Comparison of ENCODE assay signal across 18 cellular contexts in the genomic region with DNA sequence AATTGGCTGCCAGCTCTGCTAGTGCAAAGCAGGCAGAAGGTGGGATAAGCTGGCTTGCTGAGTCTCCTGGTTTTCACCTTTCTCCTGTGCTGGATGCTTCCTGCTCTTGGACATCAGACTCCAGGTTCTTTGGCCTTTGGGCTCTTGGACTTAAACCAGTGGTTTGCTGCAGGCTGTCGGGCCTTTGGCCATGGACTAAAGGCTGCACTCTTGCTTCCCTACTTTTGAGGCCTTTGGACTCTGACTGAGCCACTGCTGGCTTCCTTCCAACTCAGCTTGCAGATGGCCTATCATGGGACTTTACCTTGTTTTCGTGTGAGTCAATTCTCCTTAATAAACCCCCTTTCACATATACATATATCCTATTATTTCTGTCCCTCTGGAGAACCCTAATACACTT.
A peak's percentile ranks its signal among the peaks of the same experiment; 100 is the strongest.
DNase-seq lines count a peak whose midpoint lies in the region; ATAC-seq and TF ChIP-seq lines count a peak whose summit lies in the region.
"Had no signal": no experiment of that assay in that cellular context is flagged by ENCODE, and none has a peak within 500 bp of the region (broad histone marks: within the 10 kb centered on the region; RNA-seq: fewer than 3 reads in every experiment).

No MANE protein-coding gene starts in this region.

- H3K36me3 ChIP-seq in mammary epithelial cell (ENCODE audit: insufficient read depth, low read length), result no peaks in the 10 kb centered on the region
- H3K36me3 ChIP-seq: SJSA1 had no signal

- no peaks in the 10 kb centered on the region for H4K20me1 ChIP-seq in mammary epithelial cell (ENCODE audit: insufficient read depth, low read length)

- H3K4me1 Mint-ChIP-seq in MCF 10A (ENCODE audit: insufficient read depth, unreplicated experiment), result no peaks in the 10 kb centered on the region
- H3K4me1 Mint-ChIP-seq: CD4-positive, CD25-positive, alpha-beta regulatory T cell had no signal

- no peak overlapping the region for H3K4me3 ChIP-seq in mammary epithelial cell (replicated peaks in 1 of 3; ENCODE audit: insufficient read depth in 1 of 3, low read depth in 2 of 3, low read length in 3 of 3)
- H3K4me3 ChIP-seq: PC-9, SJSA1 had no signal

- H3K4me2 ChIP-seq in mammary epithelial cell (ENCODE audit: insufficient read depth, low read depth, low read length), result no peak overlapping the region
- H3K4me2 ChIP-seq: PC-9 had no signal

- TF ChIP-seq CTCF in MCF 10A (IDR thresholded peaks at IDR 0.05; ENCODE audit: unreplicated experiment) (no peak), mammary epithelial cell (conservative IDR thresholded peaks at IDR 0.05 in 1 of 2, IDR thresholded peaks at IDR 0.05 in 1 of 2; ENCODE audit: extremely low read depth in 1 of 2, insufficient read depth in 1 of 2, low read depth in 1 of 2, low read length in 2 of 2) (no peak)

- dilution Hi-C loops in mammary epithelial cell (cut with HindIII; ENCODE audit: low sequenced_read_pairs), result no loop called here

- intact Hi-C loops in MCF 10A (cut with micrococcal nuclease) (no loop called here), mammary epithelial cell (cut with micrococcal nuclease) (no loop called here)

- H3K9me3 ChIP-seq in mammary epithelial cell (replicated peaks; ENCODE audit: insufficient read depth, low read length), result peaks cover 3% of the 10 kb centered on the region
- H3K9me3 ChIP-seq: SJSA1 had no signal

- CTCF ChIA-PET in MCF 10A (lab: Yijun Ruan, JAX) (no interaction called here), mammary epithelial cell (lab: Charles Lee; ENCODE audit: low non-redundant PET) (no interaction called here)

- H3K27ac Mint-ChIP-seq in MCF 10A (ENCODE audit: low read depth, unreplicated experiment), result no peak overlapping the region
- H3K27ac Mint-ChIP-seq: CD4-positive, CD25-positive, alpha-beta regulatory T cell had no signal

- H3K4me3 Mint-ChIP-seq in MCF 10A (ENCODE audit: unreplicated experiment), result no peak overlapping the region
- H3K4me3 Mint-ChIP-seq: CD4-positive, CD25-positive, alpha-beta regulatory T cell had no signal

- ATAC-seq in left lobe of liver, result peak; percentile 99
- ATAC-seq in HG03135 (IDR thresholded peaks at IDR 0.05; ENCODE audit: unreplicated experiment), result no peak

- no peaks in the 10 kb centered on the region for H3K27me3 ChIP-seq in mammary epithelial cell (ENCODE audit: insufficient read depth, low read length)
- H3K27me3 ChIP-seq: SJSA1 had no signal

- H3K9me3 Mint-ChIP-seq in MCF 10A (ENCODE audit: unreplicated experiment), result peaks cover 7% of the 10 kb centered on the region

- DNase-seq in MCF 10A (ENCODE audit: unreplicated experiment) (peak; percentile 1), mammary epithelial cell (no peak), SW480 (ENCODE audit: low spot score) (peak; percentile 13), left lobe of liver (ENCODE audit: low spot score) (peak; percentile 81), NCI-H2196 (lab: John Stamatoyannopoulos, UW; ENCODE audit: unreplicated experiment) (no peak), NCI-H2029 treated with DMSO at 0.1 percent for 48 hours (lab: John Stamatoyannopoulos, UW) (no peak)
- DNase-seq: ACHN; AML-193; CD4-positive, CD25-positive, alpha-beta regulatory T cell; DMS79 treated with DMSO at 0.1 percent for 48 hours; H7; IMR-90; NCI-H187 treated with DMSO at 0.1 percent for 48 hours; NCI-H510A treated with DMSO at 0.1 percent for 48 hours; PC-9; SW 1271 had no signal

- POLR2A ChIA-PET in MCF 10A (lab: Yijun Ruan, JAX), result no interaction called here

- H3K27ac ChIP-seq in mammary epithelial cell (ENCODE audit: insufficient read depth, low read depth, low read length), result no peak overlapping the region
- H3K27ac ChIP-seq: PC-9, SJSA1 had no signal

- 22% methylated on average over 2 of the region's 2 CpGs for WGBS in mammary epithelial cell (ENCODE audit: low coverage, missing lambda C conversion rate)

- H3K4me1 ChIP-seq in mammary epithelial cell (ENCODE audit: insufficient read depth, low read length), result no peaks in the 10 kb centered on the region
- H3K4me1 ChIP-seq: SJSA1 had no signal

- no peaks in the 10 kb centered on the region for H3K79me2 ChIP-seq in mammary epithelial cell (ENCODE audit: insufficient read depth, low read length)

- in situ Hi-C loops in mammary epithelial cell (cut with MboI; ENCODE audit: low sequenced_read_pairs in 2 of 2), result no loop called here

- no peak overlapping the region for H3K9ac ChIP-seq in mammary epithelial cell (ENCODE audit: insufficient read depth, low read length)

- H2AFZ ChIP-seq in mammary epithelial cell (ENCODE audit: low read depth, low read length), result no peak overlapping the region
- H2AFZ ChIP-seq: PC-9 had no signal

- no peaks in the 10 kb centered on the region for H3K27me3 Mint-ChIP-seq in MCF 10A (ENCODE audit: insufficient read depth, unreplicated experiment)
- H3K27me3 Mint-ChIP-seq: CD4-positive, CD25-positive, alpha-beta regulatory T cell had no signal

- no TSS peak for BruUV-seq in MCF 10A (replicated peaks; lab: Mats Ljungman, UMichigan)
- no TSS peak for BruUV-seq in mammary epithelial cell (replicated peaks; lab: Mats Ljungman, UMichigan)

- H3K36me3 Mint-ChIP-seq in MCF 10A (ENCODE audit: insufficient read depth, unreplicated experiment), result no peaks in the 10 kb centered on the region
- H3K36me3 Mint-ChIP-seq: CD4-positive, CD25-positive, alpha-beta regulatory T cell had no signal

Comparison
In these comparisons a context has a peak if more than half of its experiments do, and no peak if none do; other contexts are left out.
1. DNase-seq: peak in MCF 10A (single experiment), SW480 (single experiment) and left lobe of liver (single experiment); none in mammary epithelial cell (single experiment), NCI-H2196 (single experiment) and NCI-H2029 treated with DMSO at 0.1 percent for 48 hours (single experiment).